In genomic region chr9:114850871-114851270, GRCh38 we compare ENCODE assay signal across 19 cellular contexts. TPM values are rescaled to one million over a fixed set of nuclear protein-coding genes. Genes with fewer than 3 reads are reported as not detected.
DNase-seq lines count a peak whose midpoint lies in the region; ATAC-seq and TF ChIP-seq lines count a peak whose summit lies in the region.
"Had no signal": no experiment of that assay in that cellular context is flagged by ENCODE, and none has a peak within 500 bp of the region (broad histone marks: within the 10 kb centered on the region; RNA-seq: fewer than 3 reads in every experiment).

No MANE protein-coding gene starts in this region.

- no peak overlapping the region for H3K9ac ChIP-seq in IMR-90 (ENCODE audit: low read depth, low read length)

- H2BK5ac ChIP-seq in IMR-90 (ENCODE audit: low read depth, low read length, poor library complexity, severe bottlenecking): no peak overlapping the region

- H3K4me1 ChIP-seq in IMR-90 (ENCODE audit: control insufficient read depth, insufficient read depth, low read length) (peaks cover 14% of the 10 kb centered on the region), lower lobe of right lung (peaks cover 17% of the 10 kb centered on the region)
- H3K4me1 ChIP-seq in effector memory CD4-positive, alpha-beta T cell (ENCODE audit: control insufficient read depth, insufficient read depth, low read length, poor library complexity, severe bottlenecking): no peaks in the 10 kb centered on the region
- H3K4me1 ChIP-seq: ascending aorta had no signal

- H2AFZ ChIP-seq in IMR-90 (replicated peaks; ENCODE audit: low read length, poor library complexity): no peak overlapping the region

- peak overlapping the region; percentile 39 for H4K5ac ChIP-seq in IMR-90 (ENCODE audit: low read depth, low read length)

- no peak overlapping the region for H2AK9ac ChIP-seq in IMR-90 (replicated peaks; ENCODE audit: low read depth, low read length, poor library complexity)

- no peaks in the 10 kb centered on the region for H3K27me3 Mint-ChIP-seq in activated naive CD8-positive, alpha-beta T cell
- H3K27me3 Mint-ChIP-seq: effector memory CD8-positive, alpha-beta T cell had no signal

- H3K4ac ChIP-seq in IMR-90 (ENCODE audit: low read depth, low read length): no peak overlapping the region

- 0 out of 2 replicates have a peak overlapping the region, but pooled peaks have one; percentile 7 for H3K14ac ChIP-seq in IMR-90 (replicated peaks; ENCODE audit: low read depth, low read length)

- dilution Hi-C loops in IMR-90 (cut with HindIII; ENCODE audit: low sequenced_read_pairs, unreplicated experiment): no loop called here

- H3K36me3 ChIP-seq in IMR-90 (ENCODE audit: control insufficient read depth, insufficient read depth, low read length) (no peaks in the 10 kb centered on the region), lower lobe of right lung (no peaks in the 10 kb centered on the region)
- no peaks in the 10 kb centered on the region for H3K36me3 ChIP-seq in effector memory CD4-positive, alpha-beta T cell (ENCODE audit: control insufficient read depth, insufficient read depth, low read length)
- H3K36me3 ChIP-seq: ascending aorta, heart left ventricle, tibial artery had no signal

- TF ChIP-seq RAD21 in IMR-90 (IDR thresholded peaks at IDR 0.05; ENCODE audit: low read length): no peak

- no peak overlapping the region for H2BK120ac ChIP-seq in IMR-90 (ENCODE audit: low read depth, low read length)

- H2BK20ac ChIP-seq in IMR-90 (ENCODE audit: low read depth, low read length): no peak overlapping the region

- H3K9me3 ChIP-seq in IMR-90 (ENCODE audit: control insufficient read depth, insufficient read depth, low read length) (no peaks in the 10 kb centered on the region), lower lobe of right lung (no peaks in the 10 kb centered on the region)
- H3K9me3 ChIP-seq in effector memory CD4-positive, alpha-beta T cell (ENCODE audit: control insufficient read depth, low read length): no peaks in the 10 kb centered on the region
- H3K9me3 ChIP-seq: ascending aorta, heart left ventricle, tibial artery had no signal

- no peak overlapping the region for H4K8ac ChIP-seq in IMR-90 (ENCODE audit: low read depth in 2 of 2, low read length in 2 of 2)

- H3K56ac ChIP-seq in IMR-90 (ENCODE audit: extremely low read depth, insufficient read depth, low read length): no peak overlapping the region

- CTCF ChIA-PET in IMR-90 (lab: Yijun Ruan, JAX): no interaction called here

- H4K91ac ChIP-seq in IMR-90 (ENCODE audit: insufficient read depth, low read depth, low read length): no peak overlapping the region

- peak overlapping the region; percentile 78 for H3K27ac Mint-ChIP-seq in activated naive CD8-positive, alpha-beta T cell
- H3K27ac Mint-ChIP-seq: activated CD8-positive, alpha-beta memory T cell treated with anti-CD3 and anti-CD28 coated beads, Interleukin-2, amount 10 ng/mL, durations not matched to agents 7 days and 5 days had no signal

- H3K4me3 Mint-ChIP-seq in activated naive CD8-positive, alpha-beta T cell: peak overlapping the region; percentile 15
- H3K4me3 Mint-ChIP-seq: activated CD8-positive, alpha-beta memory T cell treated with anti-CD3 and anti-CD28 coated beads, Interleukin-2, amount 10 ng/mL, durations not matched to agents 7 days and 5 days; effector memory CD8-positive, alpha-beta T cell; nephron progenitor cell had no signal

- POLR2A ChIA-PET in IMR-90 (lab: Charles Lee; ENCODE audit: unreplicated experiment): no interaction called here

- H3K27me3 ChIP-seq in IMR-90 (ENCODE audit: control insufficient read depth, insufficient read depth, low read length) (peaks cover 4% of the 10 kb centered on the region; the same call in 1 of the 2 replicates), lower lobe of right lung (ENCODE audit: low read depth) (no peaks in the 10 kb centered on the region)
- H3K27me3 ChIP-seq in effector memory CD4-positive, alpha-beta T cell (replicated peaks; ENCODE audit: control insufficient read depth, insufficient read depth, low read length, poor library complexity, severe bottlenecking): no peaks in the 10 kb centered on the region
- H3K27me3 ChIP-seq: ascending aorta, heart left ventricle, tibial artery had no signal

- no peak overlapping the region; the same call in 1 of the 2 replicates for H2AK5ac ChIP-seq in IMR-90 (ENCODE audit: low read depth, low read length)

- in situ Hi-C loops in IMR-90 (cut with MboI; ENCODE audit: low sequenced_read_pairs): no loop called here

- H3K9me3 Mint-ChIP-seq in activated naive CD8-positive, alpha-beta T cell (ENCODE audit: low read depth): no peaks in the 10 kb centered on the region
- H3K9me3 Mint-ChIP-seq: effector memory CD8-positive, alpha-beta T cell; nephron progenitor cell had no signal

- no peaks in the 10 kb centered on the region; the same call in 1 of the 2 replicates for H3K9me1 ChIP-seq in IMR-90 (ENCODE audit: insufficient read depth, low read length)

- no peaks in the 10 kb centered on the region for H3K36me3 Mint-ChIP-seq in activated naive CD8-positive, alpha-beta T cell
- H3K36me3 Mint-ChIP-seq: activated CD8-positive, alpha-beta memory T cell treated with anti-CD3 and anti-CD28 coated beads, Interleukin-2, amount 10 ng/mL, durations not matched to agents 7 days and 5 days had no signal

- WGBS in IMR-90 (ENCODE audit: extremely low coverage in 2 of 2, insufficient read length in 1 of 2), 2 experiments: 64% methylated on average over 1 of the region's 2 CpGs; no CpG with 5 or more reads in 1 of the 2 experiments

- no peak for TF ChIP-seq POLR2A in IMR-90 (IDR thresholded peaks at IDR 0.05; ENCODE audit: low read depth, low read length)

- no peak overlapping the region for H2BK15ac ChIP-seq in IMR-90 (ENCODE audit: low read depth, low read length)

- BruUV-seq in IMR-90 (replicated peaks; lab: Mats Ljungman, UMichigan): no TSS peak

- H3K27ac ChIP-seq in IMR-90 (ENCODE audit: insufficient read depth, low read length): no peak overlapping the region
- H3K27ac ChIP-seq in lower lobe of right lung: peak overlapping the region; percentile 19
- no peak overlapping the region for H3K27ac ChIP-seq in effector memory CD4-positive, alpha-beta T cell (ENCODE audit: insufficient read depth, low read length, poor library complexity, severe bottlenecking)
- H3K27ac ChIP-seq: 22Rv1, ascending aorta, heart left ventricle, tibial artery had no signal

- H3K4me3 ChIP-seq in IMR-90 (ENCODE audit: insufficient read depth, low read depth, low read length) (no peak overlapping the region), lower lobe of right lung (no peak overlapping the region)
- no peak overlapping the region for H3K4me3 ChIP-seq in effector memory CD4-positive, alpha-beta T cell (ENCODE audit: insufficient read depth, low read depth, low read length, poor library complexity, severe bottlenecking)
- H3K4me3 ChIP-seq: ascending aorta, heart left ventricle, tibial artery had no signal

- intact Hi-C loops in IMR-90 (cut with micrococcal nuclease): no loop called here
- intact Hi-C loops in lower lobe of right lung (cut with DNase I): no loop called here

- peak; percentile 6 for DNase-seq in DMS79 treated with DMSO at 0.1 percent for 48 hours (lab: John Stamatoyannopoulos, UW)
- DNase-seq in DMS79 (lab: John Stamatoyannopoulos, UW): no peak
- peak; percentile 11 for DNase-seq in IMR-90
- DNase-seq in lower lobe of right lung: no peak
- no peak for DNase-seq in T-helper 9 cell
- DNase-seq in effector memory CD4-positive, alpha-beta T cell: no peak
- no peak for DNase-seq in hypothalamus (lab: John Stamatoyannopoulos, UW)
- DNase-seq: activated CD8-positive, alpha-beta memory T cell treated with anti-CD3 and anti-CD28 coated beads, Interleukin-2, amount 10 ng/mL, durations not matched to agents 7 days and 5 days; effector memory CD8-positive, alpha-beta T cell; HCEC 1CT; heart left ventricle; NCI-H446 treated with DMSO at 0.1 percent for 48 hours; nephron progenitor cell; T1000; tibial artery had no signal

- H3K23ac ChIP-seq in IMR-90 (ENCODE audit: low read depth, low read length): no peak overlapping the region

- H3K4me2 ChIP-seq in IMR-90 (ENCODE audit: low read depth, low read length): no peak overlapping the region

- no peaks in the 10 kb centered on the region for H3K79me1 ChIP-seq in IMR-90 (ENCODE audit: low read depth in 1 of 2, low read length in 2 of 2)

- no peaks in the 10 kb centered on the region for H4K20me1 ChIP-seq in IMR-90 (ENCODE audit: insufficient read depth, low read length)

- TF ChIP-seq CTCF in IMR-90 (conservative IDR thresholded peaks at IDR 0.05; ENCODE audit: low read depth, low read length) (no peak), lower lobe of right lung (IDR thresholded peaks at IDR 0.05) (no peak)

- H3K18ac ChIP-seq in IMR-90 (ENCODE audit: low read depth, low read length): peak overlapping the region; percentile 88

- peaks cover 17% of the 10 kb centered on the region for H3K4me1 Mint-ChIP-seq in activated naive CD8-positive, alpha-beta T cell (ENCODE audit: low read depth)

- ATAC-seq in IMR-90 (ENCODE audit: low read depth) (no peak; the same call in 1 of the 2 replicates), lower lobe of right lung (peak in 1 of 2 donors; percentile 29)
- ATAC-seq: activated CD8-positive, alpha-beta memory T cell treated with anti-CD3 and anti-CD28 coated beads, Interleukin-2, amount 10 ng/mL, durations not matched to agents 7 days and 5 days; effector memory CD8-positive, alpha-beta T cell; heart left ventricle; sciatic nerve had no signal

TF ChIP-seq in IMR-90, 13 proteins besides CTCF, POLR2A, EP300 and RAD21 (continues in another document):
- TF ChIP-seq CEBPB (IDR thresholded peaks at IDR 0.05; ENCODE audit: low read depth, low read length) (no peak), CHD1 (IDR thresholded peaks at IDR 0.05; ENCODE audit: low read depth, low read length) (no peak), MXI1 (IDR thresholded peaks at IDR 0.05; ENCODE audit: borderline replicate concordance, low read depth, low read length) (no peak), RFX5 (IDR thresholded peaks at IDR 0.05; ENCODE audit: low read depth, low read length) (no peak), MAZ (IDR thresholded peaks at IDR 0.05; ENCODE audit: borderline replicate concordance, low read depth, low read length) (no peak), ELK1 (IDR thresholded peaks at IDR 0.05; ENCODE audit: borderline replicate concordance, low read depth, low read length) (no peak)

RNA-seq across cellular contexts. Expression of gene TNFSF15, which starts 45.0 kb away (rescaled TPM):
- under 0.01 and 0.18 TPM in 2 replicates for total RNA-seq in IMR-90 (2012; rRNA removed)
- polyA plus RNA-seq in IMR-90 (2012; rRNA removed): 0.01 and 0.03 TPM in 2 replicates
- polyA plus RNA-seq in IMR-90 (2012; cell fraction: cytosol; rRNA removed): 0.01 TPM in 1 of 2 replicates, not detected in the other
- 0.01 and 0.03 TPM in 2 replicates for polyA plus RNA-seq in IMR-90 (2012; cell fraction: nucleus; rRNA removed; ENCODE audit: low replicate concordance)
- 5.2 TPM for total RNA-seq in lower lobe of right lung

Comparison
In these comparisons a context has a peak if more than half of its experiments do, and no peak if none do; other contexts are left out.
1. DNase-seq: peak in DMS79 treated with DMSO at 0.1 percent for 48 hours (single experiment) and IMR-90 (single experiment); none in DMS79 (single experiment), lower lobe of right lung (single experiment), T-helper 9 cell (single experiment), effector memory CD4-positive, alpha-beta T cell (0 of 3) and hypothalamus (0 of 51).